ENCODE assay signal across 18 cellular contexts in the genomic region with DNA sequence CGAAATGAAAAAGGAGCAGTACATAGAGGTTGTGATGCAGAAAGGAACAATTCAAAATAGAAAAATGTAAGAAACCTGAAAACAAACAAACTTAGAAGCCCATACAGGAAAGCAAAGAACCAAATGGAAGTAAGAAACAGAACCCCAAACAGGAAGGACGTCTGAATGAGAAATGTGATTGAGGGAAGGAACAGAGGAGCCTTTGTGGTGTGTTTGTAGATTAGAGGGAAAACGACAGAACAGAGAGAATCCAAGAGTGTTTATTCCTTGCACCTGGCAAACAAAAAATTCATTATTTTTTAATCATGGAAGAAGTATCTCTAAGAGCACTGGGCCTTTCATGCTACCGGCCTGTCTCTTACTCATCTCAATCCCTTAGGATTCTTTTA.
"Had no signal": no experiment of that assay in that cellular context is flagged by ENCODE, and none has a peak within 500 bp of the region (broad histone marks: within the 10 kb centered on the region; RNA-seq: fewer than 3 reads in every experiment).

No MANE protein-coding gene starts in this region.

- DNase-seq: activated CD4-positive, alpha-beta T cell treated with anti-CD3 and anti-CD28 coated beads for 48 hours; activated CD8-positive, alpha-beta memory T cell treated with anti-CD3 and anti-CD28 coated beads, Interleukin-2, amount 10 ng/mL, durations not matched to agents 7 days and 5 days; activated CD8-positive, alpha-beta T cell treated with anti-CD3 and anti-CD28 coated beads for 36 hours; activated gamma-delta T cell treated with Interleukin-2 at 50 U/mL for 16 hours; anterior cingulate cortex; body of pancreas; cortex of kidney; effector CD4-positive, alpha-beta T cell; foreskin keratinocyte; glutamatergic neuron; hippocampal formation; mesenchymal stem cell; spleen; stimulated activated CD4-positive, alpha-beta T cell treated with anti-CD3 and anti-CD28 coated beads, Interleukin-4, amount 100 ng/mL, for 1 hour; stimulated activated naive CD4-positive, alpha-beta T cell; SW 1271; T-helper 17 cell had no signal

- H3K9me3 ChIP-seq: body of pancreas, spleen had no signal

- H3K36me3 ChIP-seq: cardiac muscle cell, spleen had no signal

- H3K27me3 ChIP-seq: body of pancreas, cardiac muscle cell, foreskin keratinocyte, spleen had no signal

- H3K4me3 ChIP-seq: body of pancreas, cardiac muscle cell, spleen had no signal

- H3K27ac ChIP-seq: body of pancreas, cardiac muscle cell, foreskin keratinocyte, spleen had no signal

- H3K4me1 ChIP-seq: body of pancreas, foreskin keratinocyte had no signal
